In genomic region chr6:82017316-82017715, GRCh38 we compare ENCODE assay signal across 1 cellular context.
TF ChIP-seq lines count a peak whose summit lies in the region.

No MANE protein-coding gene starts in this region.

TF ChIP-seq in GM23338, 12 proteins besides CTCF, POLR2A, EP300 and RAD21 (continued from another document):
- TF ChIP-seq JUNB (IDR thresholded peaks at IDR 0.05; ENCODE audit: unreplicated experiment) (no peak), ETS1 (IDR thresholded peaks at IDR 0.05) (no peak), NANOG (IDR thresholded peaks at IDR 0.05; ENCODE audit: borderline replicate concordance) (no peak)
TF ChIP-seq in GM23338: peak in this region for 0.
